ENCODE assay signal across 15 cellular contexts in genomic region chr2:144583741-144584453, GRCh38.
DNase-seq lines count a peak whose midpoint lies in the region; ATAC-seq, FAIRE-seq and TF ChIP-seq lines count a peak whose summit lies in the region.
"Had no signal": no experiment of that assay in that cellular context is flagged by ENCODE, and none has a peak within 500 bp of the region (broad histone marks: within the 10 kb centered on the region; RNA-seq: fewer than 3 reads in every experiment).

No MANE protein-coding gene starts in this region.

- peak; percentile 11 for DNase-seq in stimulated activated CD4-positive, alpha-beta T cell treated with anti-CD3 and anti-CD28 coated beads, Interleukin-1b, Interleukin-23, amount 100 ng/mL, for 48 hours
- DNase-seq in stimulated activated CD4-positive, alpha-beta T cell treated with anti-CD3 and anti-CD28 coated beads, Interleukin-4, amount 100 ng/mL, for 1 hour = no peak
- DNase-seq in foreskin fibroblast (peak; percentile 71 to 91), urothelium cell line (ENCODE audit: low spot score) (peak; percentile 4), prostate gland (ENCODE audit: low spot score) (no peak), NCI-H345 (lab: John Stamatoyannopoulos, UW) (no peak)
- DNase-seq: activated B cell treated with CpG ODN at 0.5 μM for 24 hours; hypothalamus; NCI-H1417; stimulated activated CD4-positive, alpha-beta T cell treated with anti-CD3 and anti-CD28 coated beads, Interleukin-2, amount 100 ng/mL, for 48 hours had no signal

- peak overlapping the region; percentile 2 for H3K4me3 Mint-ChIP-seq in activated T-helper 17 cell treated with anti-CD3 and anti-CD28 coated beads, Interleukin-2, amount 50 U/mL, for 72 hours
- H3K4me3 Mint-ChIP-seq: activated B cell treated with CpG ODN at 0.5 μM for 24 hours, nephron, type B pancreatic cell had no signal

- TF ChIP-seq POLR2A in prostate gland (IDR thresholded peaks at IDR 0.05) = no peak

- H3K4me1 Mint-ChIP-seq in activated T-helper 17 cell treated with anti-CD3 and anti-CD28 coated beads, Interleukin-2, amount 50 U/mL, for 72 hours = peaks cover 6% of the 10 kb centered on the region

- WGBS in prostate gland = 97% methylated on average over 4 of the region's 4 CpGs

- intact Hi-C loops in prostate gland (cut with DNase I) = no loop called here

- H3K36me3 ChIP-seq in prostate gland = no peaks in the 10 kb centered on the region

- TF ChIP-seq CTCF in foreskin fibroblast (IDR thresholded peaks at IDR 0.05; ENCODE audit: low read depth, low read length) = no peak
- no peak for TF ChIP-seq CTCF in prostate gland (IDR thresholded peaks at IDR 0.05)

- H3K27me3 Mint-ChIP-seq in activated T-helper 17 cell treated with anti-CD3 and anti-CD28 coated beads, Interleukin-2, amount 50 U/mL, for 72 hours = peaks cover 10% of the 10 kb centered on the region
- H3K27me3 Mint-ChIP-seq: activated B cell treated with CpG ODN at 0.5 μM for 24 hours had no signal

- H3K27ac ChIP-seq in prostate gland = no peak overlapping the region

- no peaks in the 10 kb centered on the region for H3K27me3 ChIP-seq in prostate gland (replicated peaks; ENCODE audit: insufficient read depth)

- H3K4me1 ChIP-seq in prostate gland (replicated peaks) = no peaks in the 10 kb centered on the region

- peak; percentile 90 for ATAC-seq in activated T-helper 17 cell treated with anti-CD3 and anti-CD28 coated beads, Interleukin-2, amount 50 U/mL, for 72 hours (replicated peaks)
- no peak for ATAC-seq in GM21723 (IDR thresholded peaks at IDR 0.05; ENCODE audit: unreplicated experiment)
- ATAC-seq: Panc1 had no signal

- no peaks in the 10 kb centered on the region for H3K9me3 Mint-ChIP-seq in activated T-helper 17 cell treated with anti-CD3 and anti-CD28 coated beads, Interleukin-2, amount 50 U/mL, for 72 hours
- H3K9me3 Mint-ChIP-seq: activated B cell treated with CpG ODN at 0.5 μM for 24 hours had no signal

- H3K4me3 ChIP-seq in foreskin fibroblast (ENCODE audit: low read depth in 1 of 2, low read length in 2 of 2) (no peak overlapping the region), prostate gland (no peak overlapping the region)

- FAIRE-seq in urothelium cell line (lab: Jason Lieb, UNC) = no peak

- no peaks in the 10 kb centered on the region for H3K9me3 ChIP-seq in prostate gland

- no peaks in the 10 kb centered on the region for H3K36me3 Mint-ChIP-seq in activated T-helper 17 cell treated with anti-CD3 and anti-CD28 coated beads, Interleukin-2, amount 50 U/mL, for 72 hours (ENCODE audit: low read depth)

- no peak overlapping the region for H3K27ac Mint-ChIP-seq in activated T-helper 17 cell treated with anti-CD3 and anti-CD28 coated beads, Interleukin-2, amount 50 U/mL, for 72 hours
- H3K27ac Mint-ChIP-seq: activated B cell treated with CpG ODN at 0.5 μM for 24 hours, type B pancreatic cell had no signal

Comparison
In these comparisons a context has a peak if more than half of its experiments do, and no peak if none do; other contexts are left out.
1. DNase-seq: peak in stimulated activated CD4-positive, alpha-beta T cell treated with anti-CD3 and anti-CD28 coated beads, Interleukin-1b, Interleukin-23, amount 100 ng/mL, for 48 hours (single experiment), foreskin fibroblast (2 of 2) and urothelium cell line (single experiment); none in stimulated activated CD4-positive, alpha-beta T cell treated with anti-CD3 and anti-CD28 coated beads, Interleukin-4, amount 100 ng/mL, for 1 hour (single experiment), prostate gland (single experiment) and NCI-H345 (single experiment).